Comparison of ENCODE assay signal across 28 cellular contexts in genomic region chr13:81988542-81988941, GRCh38.
"Had no signal": no experiment of that assay in that cellular context is flagged by ENCODE, and none has a peak within 500 bp of the region (broad histone marks: within the 10 kb centered on the region; RNA-seq: fewer than 3 reads in every experiment).

No MANE protein-coding gene starts in this region.

- H3K27me3 Mint-ChIP-seq: activated CD4-positive, alpha-beta memory T cell treated with anti-CD3 and anti-CD28 coated beads, Interleukin-2, amount 10 ng/mL, durations not matched to agents 7 days and 5 days; activated CD4-positive, alpha-beta T cell treated with anti-CD3 and anti-CD28 coated beads for 36 hours; activated naive CD8-positive, alpha-beta T cell; activated T-helper 17 cell treated with anti-CD3 and anti-CD28 coated beads, Interleukin-2, amount 50 U/mL, for 72 hours had no signal

- H3K9ac ChIP-seq: SK-N-SH had no signal

- H3K4me1 ChIP-seq: Peyer's patch, SJCRH30 had no signal

- ATAC-seq: activated CD4-positive, alpha-beta T cell treated with anti-CD3 and anti-CD28 coated beads for 36 hours; activated T-helper 17 cell treated with anti-CD3 and anti-CD28 coated beads, Interleukin-2, amount 50 U/mL, for 72 hours had no signal

- H3K4me1 Mint-ChIP-seq: activated CD4-positive, alpha-beta memory T cell treated with anti-CD3 and anti-CD28 coated beads, Interleukin-2, amount 10 ng/mL, durations not matched to agents 7 days and 5 days; activated CD4-positive, alpha-beta T cell treated with anti-CD3 and anti-CD28 coated beads for 36 hours; activated T-helper 17 cell treated with anti-CD3 and anti-CD28 coated beads, Interleukin-2, amount 50 U/mL, for 72 hours had no signal

- H3K27ac Mint-ChIP-seq: activated CD4-positive, alpha-beta memory T cell treated with anti-CD3 and anti-CD28 coated beads, Interleukin-2, amount 10 ng/mL, durations not matched to agents 7 days and 5 days; activated CD4-positive, alpha-beta T cell treated with anti-CD3 and anti-CD28 coated beads for 36 hours; activated naive CD4-positive, alpha-beta T cell treated with anti-CD3 and anti-CD28 coated beads for 36 hours; activated naive CD8-positive, alpha-beta T cell; activated T-helper 17 cell treated with anti-CD3 and anti-CD28 coated beads, Interleukin-2, amount 50 U/mL, for 72 hours had no signal

- H3K27ac ChIP-seq: brain microvascular endothelial cell, cardiac muscle cell, Peyer's patch, RWPE1, SJCRH30, WERI-Rb-1 had no signal

- H3K27me3 ChIP-seq: brain microvascular endothelial cell, cardiac muscle cell, Peyer's patch, SJCRH30 had no signal

- H3K4me3 Mint-ChIP-seq: activated CD4-positive, alpha-beta memory T cell treated with anti-CD3 and anti-CD28 coated beads, Interleukin-2, amount 10 ng/mL, durations not matched to agents 7 days and 5 days; activated CD4-positive, alpha-beta T cell treated with anti-CD3 and anti-CD28 coated beads for 36 hours; activated naive CD4-positive, alpha-beta T cell treated with anti-CD3 and anti-CD28 coated beads for 36 hours; activated naive CD8-positive, alpha-beta T cell; activated T-helper 17 cell treated with anti-CD3 and anti-CD28 coated beads, Interleukin-2, amount 50 U/mL, for 72 hours had no signal

- H3K36me3 ChIP-seq: brain microvascular endothelial cell, cardiac muscle cell, Peyer's patch, SJCRH30, WERI-Rb-1 had no signal

- H3K4me3 ChIP-seq: cardiac muscle cell, Peyer's patch, SJCRH30 had no signal

- H3K9me3 ChIP-seq: SJCRH30, SK-N-SH had no signal

- DNase-seq: activated CD4-positive, alpha-beta memory T cell treated with anti-CD3 and anti-CD28 coated beads, Interleukin-2, amount 10 ng/mL, durations not matched to agents 7 days and 5 days; activated CD4-positive, alpha-beta T cell treated with anti-CD3 and anti-CD28 coated beads for 36 hours; activated CD4-positive, alpha-beta T cell treated with anti-CD3 and anti-CD28 coated beads, Interleukin-2, amount 50 U/mL, for 1 hour; activated gamma-delta T cell; activated naive CD4-positive, alpha-beta T cell treated with anti-CD3 and anti-CD28 coated beads for 36 hours; activated T-cell treated with anti-CD3 and anti-CD28 coated beads for 4 hours; activated T-cell treated with anti-CD3 and anti-CD28 coated beads, Interleukin-2, amount 50 U/mL, for 48 hours; amygdala; brain microvascular endothelial cell; KG1; NCI-H1092 treated with DMSO at 0.1 percent for 48 hours; NCI-H146; NCI-H1930; NCI-H2171; NCI-H2227 treated with DMSO at 0.1 percent for 48 hours; NCI-H446 treated with DMSO at 0.1 percent for 48 hours; NCI-H524 treated with DMSO at 0.1 percent for 48 hours; Peyer's patch; Right ventricle myocardium superior; SJCRH30; SK-N-SH; T-helper 1 cell; WERI-Rb-1 had no signal

- H3K36me3 Mint-ChIP-seq: activated naive CD8-positive, alpha-beta T cell had no signal

- FAIRE-seq: astrocyte had no signal
